9 cellular contexts compared by ENCODE assay signal in the genomic region with DNA sequence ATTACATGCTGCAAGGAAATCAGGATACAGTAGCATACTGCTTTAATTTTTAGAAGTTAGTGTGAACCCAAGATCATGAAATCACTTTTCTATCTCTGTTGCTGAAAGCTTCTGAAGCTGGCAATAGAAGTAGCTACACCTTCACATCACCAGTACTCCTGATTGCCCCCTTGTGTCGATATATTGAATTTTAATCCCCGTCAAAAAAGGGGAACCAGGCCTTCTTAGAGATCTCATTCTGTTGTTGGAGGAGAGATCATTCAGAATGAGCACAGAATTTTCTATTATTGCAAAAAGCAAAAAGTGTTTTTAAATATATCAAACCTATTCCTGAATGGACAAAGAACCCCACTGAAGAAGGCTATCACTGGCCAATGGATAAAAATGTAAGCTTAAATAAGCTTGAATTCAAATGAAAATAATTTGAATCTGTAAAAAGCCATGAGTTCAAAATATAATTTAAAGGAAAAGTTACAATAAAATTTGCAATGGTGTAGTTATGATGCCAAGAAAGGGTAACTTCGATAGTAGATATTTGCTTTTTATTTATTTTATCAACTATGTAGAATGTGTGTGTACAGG. TPM values are rescaled to one million over a fixed set of nuclear protein-coding genes. Genes with fewer than 3 reads are reported as not detected.
DNase-seq lines count a peak whose midpoint lies in the region; ATAC-seq and TF ChIP-seq lines count a peak whose summit lies in the region.
"Had no signal": no experiment of that assay in that cellular context is flagged by ENCODE, and none has a peak within 500 bp of the region (broad histone marks: within the 10 kb centered on the region; RNA-seq: fewer than 3 reads in every experiment).

No MANE protein-coding gene starts in this region.

- H3K27ac ChIP-seq in ovary: no peak overlapping the region

- TF ChIP-seq CTCF in ovary (IDR thresholded peaks at IDR 0.05): no peak

- DNase-seq in Ammon's horn (ENCODE audit: low spot score) (peak; percentile 17), NCI-H526 (lab: John Stamatoyannopoulos, UW) (peak; percentile 38 to 72), cerebellum (ENCODE audit: low spot score) (peak; percentile 6), putamen (ENCODE audit: low spot score) (peak; percentile 7), ovary (no peak)

- TF ChIP-seq POLR2A in ovary (IDR thresholded peaks at IDR 0.05): no peak

- H3K4me1 ChIP-seq in ovary (ENCODE audit: insufficient read depth): no peaks in the 10 kb centered on the region

- no peaks in the 10 kb centered on the region for H3K27me3 ChIP-seq in ovary

- H3K4me3 ChIP-seq in ovary: no peak overlapping the region

- TF ChIP-seq EP300 in ovary (IDR thresholded peaks at IDR 0.05): no peak

- ATAC-seq in GM18861 (IDR thresholded peaks at IDR 0.05; ENCODE audit: unreplicated experiment): peak; percentile 86
- peak; percentile 96 for ATAC-seq in HG03025 (IDR thresholded peaks at IDR 0.05; ENCODE audit: low FRiP score, unreplicated experiment)
- ATAC-seq in HG03039 (IDR thresholded peaks at IDR 0.05; ENCODE audit: unreplicated experiment): no peak

- intact Hi-C loops in ovary (cut with DNase I): no loop called here

- WGBS in ovary, 3 donors: 49 to 56% (median 52%) methylated on average over 3 of the region's 3 CpGs

- H3K36me3 ChIP-seq in ovary: no peaks in the 10 kb centered on the region

- H3K9me3 ChIP-seq in ovary: no peaks in the 10 kb centered on the region

RNA-seq across cellular contexts. Expression of gene TEX47, which starts 39.7 kb away (rescaled TPM):
- not detected for total RNA-seq in cerebellum
- total RNA-seq in ovary: not detected
- not detected for polyA plus RNA-seq in ovary
- total RNA-seq: glomerular endothelial cell had no signal

Comparison
In these comparisons a context has a peak if more than half of its experiments do, and no peak if none do; other contexts are left out.
1. DNase-seq: peak in Ammon's horn (single experiment), NCI-H526 (2 of 2), cerebellum (single experiment) and putamen (single experiment); none in ovary (0 of 5).